Comparison of ENCODE assay signal across 18 cellular contexts in the genomic region with DNA sequence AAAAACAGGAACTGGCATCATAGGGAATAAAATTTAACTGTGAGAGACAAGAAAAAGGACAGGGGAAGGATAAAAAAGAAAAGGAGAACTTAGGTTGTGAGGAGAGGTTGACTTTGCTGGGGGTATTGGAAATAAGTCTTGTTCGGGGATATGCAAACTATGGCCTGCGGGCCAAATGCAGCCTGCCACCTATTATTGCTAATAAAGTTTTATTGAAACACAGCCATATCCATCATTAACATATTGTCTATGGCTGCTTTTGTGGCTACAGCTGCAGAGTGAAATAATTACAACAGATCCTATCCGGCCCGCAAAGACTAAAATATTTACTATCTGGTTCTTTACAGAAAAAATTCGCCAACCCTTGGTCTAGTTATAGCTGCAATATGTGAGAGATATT.
"Had no signal": no experiment of that assay in that cellular context is flagged by ENCODE, and none has a peak within 500 bp of the region (broad histone marks: within the 10 kb centered on the region; RNA-seq: fewer than 3 reads in every experiment).

No MANE protein-coding gene starts in this region.

- H3K4me1 ChIP-seq: adrenal gland, heart left ventricle, suprapubic skin had no signal

- H3K27me3 ChIP-seq: adrenal gland, heart left ventricle, suprapubic skin had no signal

- DNase-seq: activated CD8-positive, alpha-beta T cell treated with anti-CD3 and anti-CD28 coated beads for 36 hours; activated effector memory CD4-positive, alpha-beta T cell treated with Interleukin-2 at 50 U/mL for 16 hours; activated naive CD4-positive, alpha-beta T cell treated with anti-CD3 and anti-CD28 coated beads, Interleukin-2, amount 50 U/mL, for 16 hours; activated T-cell treated with anti-CD3 and anti-CD28 coated beads, Interleukin-2, amount 50 U/mL, for 4 hours; adrenal gland; central memory CD4-positive, alpha-beta T cell; cortex of kidney; effector CD4-positive, alpha-beta T cell; heart left ventricle; immature natural killer cell; natural killer cell; small intestine; stimulated activated naive CD8-positive, alpha-beta T cell treated with anti-CD3 and anti-CD28 coated beads, Interleukin-15, Interleukin-2, amounts not matched to agents 100 U/mL and 50 U/mL, for 24 hours; WERI-Rb-1 had no signal

- FAIRE-seq: frontal cortex, small intestine had no signal

- H3K36me3 ChIP-seq: adrenal gland, heart left ventricle, neutrophil, suprapubic skin, WERI-Rb-1 had no signal

- ATAC-seq: activated CD8-positive, alpha-beta T cell treated with anti-CD3 and anti-CD28 coated beads for 36 hours; activated T-cell treated with anti-CD3 and anti-CD28 coated beads, Interleukin-2, amount 50 U/mL, for 4 hours; heart left ventricle; natural killer cell; stimulated activated naive CD8-positive, alpha-beta T cell treated with anti-CD3 and anti-CD28 coated beads, Interleukin-15, Interleukin-2, amounts not matched to agents 100 U/mL and 50 U/mL, for 24 hours had no signal

- H3K9me3 ChIP-seq: adrenal gland, neutrophil, suprapubic skin had no signal

- H3K4me3 ChIP-seq: adrenal gland, heart left ventricle, lung, suprapubic skin had no signal

- H3K27ac ChIP-seq: adrenal gland, heart left ventricle, neutrophil, suprapubic skin, WERI-Rb-1 had no signal
